ENCODE assay signal across 8 cellular contexts in genomic region chr17:63478814-63479494, GRCh38. TPM values are rescaled to one million over a fixed set of nuclear protein-coding genes. Genes with fewer than 3 reads are reported as not detected.
DNase-seq lines count a peak whose midpoint lies in the region; ATAC-seq and TF ChIP-seq lines count a peak whose summit lies in the region.

No MANE protein-coding gene starts in this region.

- peak; percentile 88 for TF ChIP-seq CTCF in RWPE2 (IDR thresholded peaks at IDR 0.05; ENCODE audit: poor library complexity, severe bottlenecking)
- TF ChIP-seq CTCF in osteocyte (IDR thresholded peaks at IDR 0.05): peak; percentile 72
- TF ChIP-seq CTCF in testis (IDR thresholded peaks at IDR 0.05): peak; percentile 57 to 62 (median 59)

- peaks cover 28% of the 10 kb centered on the region for H4K20me1 ChIP-seq in BLaER1

- no peak overlapping the region for H3K9ac ChIP-seq in BLaER1

- 57 to 73% methylated on average over 9 to 16 of the region's 16 CpGs for WGBS in testis, 2 donors

- H3K4me1 Mint-ChIP-seq in activated T-helper 2 cell treated with anti-CD3 and anti-CD28 coated beads, Interferon-gamma antibody, Interleukin-2, Interleukin-4, amounts not matched to agents 10 μg/mL and 5 μg/mL and 100 μg/mL, durations not matched to agents 14 hours and 24 hours and 36 hours (ENCODE audit: low read depth): peaks cover 2% of the 10 kb centered on the region
- peaks cover 13% of the 10 kb centered on the region for H3K4me1 Mint-ChIP-seq in osteocyte (ENCODE audit: unreplicated experiment)

- TF ChIP-seq EP300 in Ishikawa (IDR thresholded peaks at IDR 0.05; ENCODE audit: borderline replicate concordance): no peak

- H3K27me3 ChIP-seq in BLaER1: peaks cover 35% of the 10 kb centered on the region
- peaks cover 10% of the 10 kb centered on the region for H3K27me3 ChIP-seq in RWPE2 (ENCODE audit: insufficient read depth, poor library complexity, severe bottlenecking)
- H3K27me3 ChIP-seq in testis: no peaks in the 10 kb centered on the region

- no peak for TF ChIP-seq POLR2A in testis (IDR thresholded peaks at IDR 0.05)

- no peaks in the 10 kb centered on the region for H3K9me3 Mint-ChIP-seq in activated T-helper 2 cell treated with anti-CD3 and anti-CD28 coated beads, Interferon-gamma antibody, Interleukin-2, Interleukin-4, amounts not matched to agents 10 μg/mL and 5 μg/mL and 100 μg/mL, durations not matched to agents 14 hours and 24 hours and 36 hours
- no peaks in the 10 kb centered on the region for H3K9me3 Mint-ChIP-seq in osteocyte (ENCODE audit: unreplicated experiment)

- H3K27ac ChIP-seq in BLaER1: no peak overlapping the region
- no peak overlapping the region for H3K27ac ChIP-seq in RWPE2 (ENCODE audit: poor library complexity, severe bottlenecking)
- no peak overlapping the region for H3K27ac ChIP-seq in testis

- no peak overlapping the region for H3K27ac Mint-ChIP-seq in activated T-helper 2 cell treated with anti-CD3 and anti-CD28 coated beads, Interferon-gamma antibody, Interleukin-2, Interleukin-4, amounts not matched to agents 10 μg/mL and 5 μg/mL and 100 μg/mL, durations not matched to agents 14 hours and 24 hours and 36 hours
- H3K27ac Mint-ChIP-seq in osteocyte (ENCODE audit: unreplicated experiment): no peak overlapping the region

- no peak overlapping the region for H3K4me3 Mint-ChIP-seq in activated T-helper 2 cell treated with anti-CD3 and anti-CD28 coated beads, Interferon-gamma antibody, Interleukin-2, Interleukin-4, amounts not matched to agents 10 μg/mL and 5 μg/mL and 100 μg/mL, durations not matched to agents 14 hours and 24 hours and 36 hours (ENCODE audit: low read depth)
- H3K4me3 Mint-ChIP-seq in osteocyte (ENCODE audit: unreplicated experiment): peak overlapping the region; percentile 26

- intact Hi-C loops in activated T-helper 2 cell treated with anti-CD3 and anti-CD28 coated beads, Interferon-gamma antibody, Interleukin-2, Interleukin-4, amounts not matched to agents 10 μg/mL and 5 μg/mL and 100 μg/mL, durations not matched to agents 14 hours and 24 hours and 36 hours (cut with micrococcal nuclease): loop anchor here (1.0 to 5.0 kb wide), 2 partner anchors 54 to 133 kb away; no protein-coding TSS in a partner anchor
- intact Hi-C loops in testis (cut with DNase I; ENCODE audit: low total_unique reads): loop anchor here (10.0 kb wide), 1 partner anchor 56 kb away; no protein-coding TSS in a partner anchor

- peak overlapping the region; percentile 6 for H3K4me2 ChIP-seq in BLaER1

- no peaks in the 10 kb centered on the region for H3K36me3 Mint-ChIP-seq in activated T-helper 2 cell treated with anti-CD3 and anti-CD28 coated beads, Interferon-gamma antibody, Interleukin-2, Interleukin-4, amounts not matched to agents 10 μg/mL and 5 μg/mL and 100 μg/mL, durations not matched to agents 14 hours and 24 hours and 36 hours (ENCODE audit: low read depth)
- no peaks in the 10 kb centered on the region for H3K36me3 Mint-ChIP-seq in osteocyte (ENCODE audit: unreplicated experiment)

- H3K27me3 Mint-ChIP-seq in activated T-helper 2 cell treated with anti-CD3 and anti-CD28 coated beads, Interferon-gamma antibody, Interleukin-2, Interleukin-4, amounts not matched to agents 10 μg/mL and 5 μg/mL and 100 μg/mL, durations not matched to agents 14 hours and 24 hours and 36 hours (ENCODE audit: low read depth): peaks cover 32% of the 10 kb centered on the region
- peaks cover 16% of the 10 kb centered on the region for H3K27me3 Mint-ChIP-seq in osteocyte (ENCODE audit: unreplicated experiment)

- ATAC-seq in GM19395 (IDR thresholded peaks at IDR 0.05; ENCODE audit: unreplicated experiment): peak; percentile 67
- peak; percentile 94 for ATAC-seq in RWPE2 (ENCODE audit: low read depth)

- H3K4me1 ChIP-seq in BLaER1 (peaks cover 59% of the 10 kb centered on the region), RWPE2 (ENCODE audit: insufficient read depth, poor library complexity, severe bottlenecking) (no peaks in the 10 kb centered on the region), testis (peaks cover 32% of the 10 kb centered on the region)

- H3K4me3 ChIP-seq in BLaER1 (no peak overlapping the region), RWPE2 (ENCODE audit: severe bottlenecking) (no peak overlapping the region), testis (no peak overlapping the region)

- DNase-seq in RWPE2 (ENCODE audit: low spot score) (peak; percentile 87), foreskin melanocyte (peak; percentile 29), osteocyte (ENCODE audit: extremely low spot score, unreplicated experiment) (no peak), testis (peak; percentile 83)
- DNase-seq in activated T-helper 2 cell treated with anti-CD3 and anti-CD28 coated beads, Interferon-gamma antibody, Interleukin-2, Interleukin-4, amounts not matched to agents 10 μg/mL and 5 μg/mL and 100 μg/mL, durations not matched to agents 14 hours and 24 hours and 36 hours (ENCODE audit: low spot score): peak; percentile 63

- peak; percentile 87 for TF ChIP-seq RAD21 in Ishikawa (IDR thresholded peaks at IDR 0.05; ENCODE audit: low read depth)

- H3K9me3 ChIP-seq in BLaER1: no peaks in the 10 kb centered on the region
- H3K9me3 ChIP-seq in RWPE2 (ENCODE audit: severe bottlenecking): no peaks in the 10 kb centered on the region
- no peaks in the 10 kb centered on the region for H3K9me3 ChIP-seq in testis

- H3K36me3 ChIP-seq in BLaER1: no peaks in the 10 kb centered on the region
- no peaks in the 10 kb centered on the region for H3K36me3 ChIP-seq in RWPE2 (ENCODE audit: low read depth)
- no peaks in the 10 kb centered on the region for H3K36me3 ChIP-seq in testis (ENCODE audit: low read depth, missing control alignments)

TF ChIP-seq in Ishikawa, 13 proteins besides CTCF, POLR2A, EP300 and RAD21:
- TF ChIP-seq TEAD4 (IDR thresholded peaks at IDR 0.05) (peak; percentile 29; the same call in 1 of the 2 replicates), CREB1 (IDR thresholded peaks at IDR 0.05; ENCODE audit: low read depth) (no peak)

RNA-seq across cellular contexts. Expression of gene ACE, which starts 2.1 kb away (rescaled TPM):
- not detected in 2 replicates for total RNA-seq in activated T-helper 2 cell treated with anti-CD3 and anti-CD28 coated beads, Interferon-gamma antibody, Interleukin-2, Interleukin-4, amounts not matched to agents 10 μg/mL and 5 μg/mL and 100 μg/mL, durations not matched to agents 14 hours and 24 hours and 36 hours
- total RNA-seq in osteocyte (0.91 and 1.1 TPM in 2 replicates), testis (100 to 1,000 TPM in 1 of 2 donors, 10 to 100 TPM in 1; 87.8 to 174 TPM)
- polyA plus RNA-seq in testis (ENCODE audit: insufficient read depth, low read depth, low replicate concordance): 216 TPM

RNA-seq across cellular contexts. Expression of gene CYB561, which starts 32.8 kb away (rescaled TPM):
- 0.41 and 0.57 TPM in 2 replicates for total RNA-seq in activated T-helper 2 cell treated with anti-CD3 and anti-CD28 coated beads, Interferon-gamma antibody, Interleukin-2, Interleukin-4, amounts not matched to agents 10 μg/mL and 5 μg/mL and 100 μg/mL, durations not matched to agents 14 hours and 24 hours and 36 hours
- total RNA-seq in osteocyte (5.7 and 6.1 TPM in 2 replicates), testis (10 to 100 TPM; 17.6 to 19.7 TPM)
- 20.7 TPM for polyA plus RNA-seq in testis (ENCODE audit: insufficient read depth, low read depth, low replicate concordance)

RNA-seq across cellular contexts. Expression of gene KCNH6, which starts 44.2 kb away (rescaled TPM):
- total RNA-seq in activated T-helper 2 cell treated with anti-CD3 and anti-CD28 coated beads, Interferon-gamma antibody, Interleukin-2, Interleukin-4, amounts not matched to agents 10 μg/mL and 5 μg/mL and 100 μg/mL, durations not matched to agents 14 hours and 24 hours and 36 hours: not detected in 2 replicates
- total RNA-seq in osteocyte: not detected in 2 replicates
- under 1 TPM; 0.79 to 0.99 TPM for total RNA-seq in testis
- 1.7 TPM for polyA plus RNA-seq in testis (ENCODE audit: insufficient read depth, low read depth, low replicate concordance)

Comparison
In these comparisons a context has a peak if more than half of its experiments do, and no peak if none do; other contexts are left out.
1. RNA of gene ACE, which starts 2.1 kb away (total RNA-seq): 87.8 to 174 TPM in testis; 0.91 to 1.1 TPM in osteocyte and not detected in activated T-helper 2 cell treated with anti-CD3 and anti-CD28 coated beads, Interferon-gamma antibody, Interleukin-2, Interleukin-4, amounts not matched to agents 10 μg/mL and 5 μg/mL and 100 μg/mL, durations not matched to agents 14 hours and 24 hours and 36 hours; every median in the first group is over 10 times any median in the second.
2. Peak in every context shown above with its lines, with median percentiles within 50 percentile points of each other: CTCF ChIP-seq.